ENCODE assay signal across 28 cellular contexts in the genomic region with DNA sequence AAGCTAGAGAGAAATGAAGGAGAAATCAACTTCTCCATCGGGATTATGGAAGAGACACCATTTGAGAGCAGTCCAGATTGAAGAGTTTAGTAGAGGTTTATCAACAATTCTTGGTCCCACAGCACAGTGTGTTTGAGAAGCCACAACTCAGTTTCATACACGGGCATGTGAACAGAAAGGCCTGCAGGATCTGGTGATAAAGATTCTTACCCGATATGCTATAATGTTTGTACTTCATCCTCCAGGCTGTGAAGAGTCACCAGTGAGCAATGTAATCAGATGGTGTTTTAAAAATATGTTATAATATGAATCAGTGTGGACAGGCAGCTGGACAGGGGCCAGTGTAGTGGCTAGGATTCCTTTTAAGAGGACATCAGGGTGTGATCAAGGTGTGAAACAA. TPM values are rescaled to one million over a fixed set of nuclear protein-coding genes. Genes with fewer than 3 reads are reported as not detected.
DNase-seq lines count a peak whose midpoint lies in the region; ATAC-seq and TF ChIP-seq lines count a peak whose summit lies in the region.
"Had no signal": no experiment of that assay in that cellular context is flagged by ENCODE, and none has a peak within 500 bp of the region (broad histone marks: within the 10 kb centered on the region; RNA-seq: fewer than 3 reads in every experiment).

No MANE protein-coding gene starts in this region.

- H3K4me2 ChIP-seq in PC-3 (ENCODE audit: low read length): no peak overlapping the region

- H3K9ac ChIP-seq in PC-3 (ENCODE audit: low read length): no peak overlapping the region

- H3K27me3 ChIP-seq in PC-3 (ENCODE audit: low read length) (peaks cover 87% of the 10 kb centered on the region), layer of hippocampus (ENCODE audit: control insufficient read depth, insufficient read depth, low read length) (no peaks in the 10 kb centered on the region), uterus (no peaks in the 10 kb centered on the region)
- H3K27me3 ChIP-seq: cardiac muscle cell had no signal

- H3K4me1 ChIP-seq in PC-3 (ENCODE audit: insufficient read depth, low read length) (peaks cover 6% of the 10 kb centered on the region), uterus (no peaks in the 10 kb centered on the region)
- H3K4me1 ChIP-seq: upper lobe of right lung had no signal

- H3K27ac ChIP-seq in PC-3 (ENCODE audit: low read length) (no peak overlapping the region), caudate nucleus (ENCODE audit: low read depth, low read length) (peak overlapping the region; percentile 76), layer of hippocampus (ENCODE audit: low read depth, low read length) (peak overlapping the region; percentile 25), uterus (no peak overlapping the region)
- H3K27ac ChIP-seq: cardiac muscle cell, HL-60, upper lobe of right lung had no signal

- no TSS peak for BruUV-seq in PC-3 (replicated peaks; lab: Mats Ljungman, UMichigan)

- ATAC-seq in PC-3 (no peak), HG03565 (IDR thresholded peaks at IDR 0.05; ENCODE audit: unreplicated experiment) (no peak), HG02981 (IDR thresholded peaks at IDR 0.05; ENCODE audit: unreplicated experiment) (no peak)
- ATAC-seq: left ventricle myocardium superior, natural killer cell, upper lobe of right lung had no signal

- no peaks in the 10 kb centered on the region for H3F3A ChIP-seq in PC-3 (ENCODE audit: low read length, unreplicated experiment)

- intact Hi-C loops in PC-3 (cut with micrococcal nuclease): no loop called here
- intact Hi-C loops in uterus (cut with DNase I; ENCODE audit: low total_unique reads): no loop called here

- H3K36me3 ChIP-seq in PC-3 (ENCODE audit: low read depth, low read length) (no peaks in the 10 kb centered on the region), uterus (no peaks in the 10 kb centered on the region)
- H3K36me3 ChIP-seq: cardiac muscle cell, upper lobe of right lung had no signal

- no peaks in the 10 kb centered on the region for H4K20me1 ChIP-seq in PC-3 (ENCODE audit: low read length)

- H3K4me3 ChIP-seq in PC-3 (ENCODE audit: low read length) (no peak overlapping the region), uterus (no peak overlapping the region)
- H3K4me3 ChIP-seq: cardiac muscle cell, upper lobe of right lung had no signal

- no peak for TF ChIP-seq CTCF in PC-3 (conservative IDR thresholded peaks at IDR 0.05; ENCODE audit: low read depth, low read length)
- no peak for TF ChIP-seq CTCF in uterus (IDR thresholded peaks at IDR 0.05)

- CTCF ChIA-PET in PC-3 (lab: Charles Lee): no interaction called here

- TF ChIP-seq POLR2A in uterus (IDR thresholded peaks at IDR 0.05): no peak

- H2AFZ ChIP-seq in PC-3 (ENCODE audit: low read length): no peak overlapping the region

- H3K9me3 ChIP-seq in PC-3 (ENCODE audit: low read length) (no peaks in the 10 kb centered on the region), uterus (no peaks in the 10 kb centered on the region)
- H3K9me3 ChIP-seq: upper lobe of right lung had no signal

- POLR2A ChIA-PET in PC-3 (lab: Charles Lee; ENCODE audit: unreplicated experiment): no interaction called here

- no peaks in the 10 kb centered on the region for H3K79me2 ChIP-seq in PC-3 (ENCODE audit: low read length)

- no peaks in the 10 kb centered on the region for H3K9me2 ChIP-seq in PC-3 (replicated peaks; ENCODE audit: low read length)

- DNase-seq in A172 (ENCODE audit: low spot score) (peak; percentile 4), PC-3 (peak; percentile 19), caudate nucleus (lab: John Stamatoyannopoulos, UW) (no peak), uterus (no peak)
- no peak for DNase-seq in stimulated activated CD4-positive, alpha-beta T cell treated with anti-CD3 and anti-CD28 coated beads, Interleukin-1b, Interleukin-23, amount 100 ng/mL, for 48 hours
- DNase-seq: 8988T; activated CD4-positive, alpha-beta T cell treated with anti-CD3 and anti-CD28 coated beads, Interleukin-2, amount 50 U/mL, for 48 hours; activated naive CD4-positive, alpha-beta T cell treated with Interleukin-2 at 50 U/mL for 16 hours; amniotic stem cell; CD4-positive, CD25-positive, alpha-beta regulatory T cell; dermis blood vessel endothelial cell; left ventricle myocardium superior; natural killer cell; NCI-H1105; NCI-H187 treated with DMSO at 0.1 percent for 48 hours; NCI-H526 treated with DMSO at 0.1 percent for 48 hours; upper lobe of right lung had no signal

RNA-seq across cellular contexts. Expression of a gene that starts 29.7 kb away (rescaled TPM):
- 1.1 and 2.1 TPM in 2 replicates for total RNA-seq in A172 (2014; rRNA removed; shearing (Covaris generic))
- total RNA-seq in PC-3 (2014; rRNA removed) (0.17 TPM in 1 of 2 replicates, not detected in the other), uterus (10 to 100 TPM; 10.9 to 31.0 (median 15.0) TPM)

RNA-seq across cellular contexts. Expression of a gene that starts 44.5 kb away (rescaled TPM):
- total RNA-seq in A172 (2014; rRNA removed; shearing (Covaris generic)): not detected in 2 replicates
- total RNA-seq in PC-3 (2014; rRNA removed): not detected in 2 replicates
- not detected for total RNA-seq in uterus
- total RNA-seq: cardiac muscle cell; CD4-positive, CD25-positive, alpha-beta regulatory T cell; dermis blood vessel endothelial cell; fibroblast of lung; glomerular endothelial cell; left ventricle myocardium superior; mononuclear cell; natural killer cell; osteoblast; SK-MEL-5; T-helper 1 cell treated with Interleukin-12 subunit alpha and Interleukin-12 subunit beta and Interleukin-4 antibody, amounts not matched to agents 30 ng/mL and 1 ng/mL, for 36 hours; upper lobe of right lung had no signal

RNA-seq across cellular contexts. Expression of a gene that starts 59.0 kb away (rescaled TPM):
- not detected in 2 replicates for total RNA-seq in A172 (2014; rRNA removed; shearing (Covaris generic))
- not detected in 2 replicates for total RNA-seq in PC-3 (2014; rRNA removed)
- not detected for total RNA-seq in uterus
- total RNA-seq: cardiac muscle cell; CD4-positive, CD25-positive, alpha-beta regulatory T cell; dermis blood vessel endothelial cell; fibroblast of lung; glomerular endothelial cell; left ventricle myocardium superior; mononuclear cell; natural killer cell; osteoblast; SK-MEL-5; T-helper 1 cell treated with Interleukin-12 subunit alpha and Interleukin-12 subunit beta and Interleukin-4 antibody, amounts not matched to agents 30 ng/mL and 1 ng/mL, for 36 hours; upper lobe of right lung had no signal

Comparison
In these comparisons a context has a peak if more than half of its experiments do, and no peak if none do; other contexts are left out.
1. DNase-seq: peak in A172 (single experiment) and PC-3 (single experiment); none in caudate nucleus (0 of 61), uterus (0 of 2) and stimulated activated CD4-positive, alpha-beta T cell treated with anti-CD3 and anti-CD28 coated beads, Interleukin-1b, Interleukin-23, amount 100 ng/mL, for 48 hours (single experiment).
2. H3K27ac ChIP-seq: peak in caudate nucleus (single experiment) and layer of hippocampus (single experiment); none in PC-3 (single experiment) and uterus (0 of 2).